ENCODE assay signal across 20 cellular contexts in genomic region chr10:85224366-85224960, GRCh38.
"Had no signal": no experiment of that assay in that cellular context is flagged by ENCODE, and none has a peak within 500 bp of the region (broad histone marks: within the 10 kb centered on the region; RNA-seq: fewer than 3 reads in every experiment).

No MANE protein-coding gene starts in this region.

- H3K4me3 Mint-ChIP-seq: activated CD4-positive, alpha-beta T cell treated with anti-CD3 and anti-CD28 coated beads, Interleukin-2, amount 10 ng/mL, durations not matched to agents 24 days and 14 days; activated CD8-positive, alpha-beta T cell treated with anti-CD3 and anti-CD28 coated beads, Interleukin-2, amount 10 ng/mL, durations not matched to agents 7 days and 5 days; activated T-cell treated with anti-CD3 and anti-CD28 coated beads, Interleukin-2, amount 50 U/mL, for 4 hours; effector memory CD8-positive, alpha-beta T cell; natural killer cell; stimulated activated memory B cell treated with anti-CD40 and anti-IgM and Interleukin-4, amounts not matched to agents 10 μg/mL and 1 μg/mL and 100 μg/mL, for 72 hours had no signal

- H3K27ac ChIP-seq: breast epithelium, hepatocyte, lower lobe of right lung, neutrophil, parathyroid adenoma, spleen, thoracic aorta, upper lobe of right lung had no signal

- H3K9ac ChIP-seq: parathyroid adenoma had no signal

- H3K4me2 ChIP-seq: hepatocyte had no signal

- H3K27me3 ChIP-seq: breast epithelium, hepatocyte, neutrophil, spleen, upper lobe of right lung had no signal

- H3K4me1 Mint-ChIP-seq: activated CD4-positive, alpha-beta T cell treated with anti-CD3 and anti-CD28 coated beads, Interleukin-2, amount 10 ng/mL, durations not matched to agents 24 days and 14 days; natural killer cell; stimulated activated memory B cell treated with anti-CD40 and anti-IgM and Interleukin-4, amounts not matched to agents 10 μg/mL and 1 μg/mL and 100 μg/mL, for 72 hours had no signal

- H3K36me3 Mint-ChIP-seq: natural killer cell; stimulated activated memory B cell treated with anti-CD40 and anti-IgM and Interleukin-4, amounts not matched to agents 10 μg/mL and 1 μg/mL and 100 μg/mL, for 72 hours had no signal

- H3K9me3 Mint-ChIP-seq: activated CD4-positive, alpha-beta T cell treated with anti-CD3 and anti-CD28 coated beads, Interleukin-2, amount 10 ng/mL, durations not matched to agents 24 days and 14 days; stimulated activated memory B cell treated with anti-CD40 and anti-IgM and Interleukin-4, amounts not matched to agents 10 μg/mL and 1 μg/mL and 100 μg/mL, for 72 hours had no signal

- DNase-seq: activated CD4-positive, alpha-beta T cell treated with anti-CD3 and anti-CD28 coated beads, Interleukin-2, amount 10 ng/mL, durations not matched to agents 24 days and 14 days; activated CD8-positive, alpha-beta T cell treated with anti-CD3 and anti-CD28 coated beads, Interleukin-2, amount 10 ng/mL, durations not matched to agents 7 days and 5 days; activated naive CD4-positive, alpha-beta T cell treated with anti-CD3 and anti-CD28 coated beads, Interleukin-2, amount 50 U/mL, for 16 hours; activated T-cell treated with anti-CD3 and anti-CD28 coated beads, Interleukin-2, amount 50 U/mL, for 4 hours; dermis blood vessel endothelial cell; effector memory CD8-positive, alpha-beta T cell; foreskin fibroblast; left cardiac atrium; lower lobe of right lung; natural killer cell; spleen; stimulated activated CD4-positive, alpha-beta T cell treated with anti-CD3 and anti-CD28 coated beads, Interleukin-4, amount 100 ng/mL, for 4 hours; T1000; upper lobe of right lung had no signal

- H3K27ac Mint-ChIP-seq: activated CD4-positive, alpha-beta T cell treated with anti-CD3 and anti-CD28 coated beads, Interleukin-2, amount 10 ng/mL, durations not matched to agents 24 days and 14 days; activated CD8-positive, alpha-beta T cell treated with anti-CD3 and anti-CD28 coated beads, Interleukin-2, amount 10 ng/mL, durations not matched to agents 7 days and 5 days; effector memory CD8-positive, alpha-beta T cell; natural killer cell; stimulated activated memory B cell treated with anti-CD40 and anti-IgM and Interleukin-4, amounts not matched to agents 10 μg/mL and 1 μg/mL and 100 μg/mL, for 72 hours had no signal

- H3K4me3 ChIP-seq: breast epithelium, hepatocyte, lower lobe of right lung, spleen, thoracic aorta, upper lobe of right lung had no signal

- H3K4me1 ChIP-seq: breast epithelium, lower lobe of right lung, parathyroid adenoma, spleen, upper lobe of right lung had no signal

- H3K79me2 ChIP-seq: hepatocyte, parathyroid adenoma had no signal

- H3K9me3 ChIP-seq: breast epithelium, lower lobe of right lung, neutrophil, thoracic aorta, upper lobe of right lung had no signal

- H3K36me3 ChIP-seq: breast epithelium, lower lobe of right lung, neutrophil, spleen, thoracic aorta, upper lobe of right lung had no signal

- H3K27me3 Mint-ChIP-seq: activated CD4-positive, alpha-beta T cell treated with anti-CD3 and anti-CD28 coated beads, Interleukin-2, amount 10 ng/mL, durations not matched to agents 24 days and 14 days; effector memory CD8-positive, alpha-beta T cell; stimulated activated memory B cell treated with anti-CD40 and anti-IgM and Interleukin-4, amounts not matched to agents 10 μg/mL and 1 μg/mL and 100 μg/mL, for 72 hours had no signal
